27 cellular contexts compared by ENCODE assay signal in genomic region chr7:52959878-52960660, GRCh38.
"Had no signal": no experiment of that assay in that cellular context is flagged by ENCODE, and none has a peak within 500 bp of the region (broad histone marks: within the 10 kb centered on the region; RNA-seq: fewer than 3 reads in every experiment).

No MANE protein-coding gene starts in this region.

- ATAC-seq: activated naive CD4-positive, alpha-beta T cell treated with anti-CD3 and anti-CD28 coated beads, Interleukin-2, amount 50 U/mL, for 72 hours; activated T-cell treated with anti-CD3 and anti-CD28 coated beads, Interleukin-2, amount 50 U/mL, for 72 hours; left lung; naive thymus-derived CD8-positive, alpha-beta T cell; right cardiac atrium had no signal

- H3K27me3 Mint-ChIP-seq: brain; naive thymus-derived CD8-positive, alpha-beta T cell had no signal

- DNase-seq: activated CD4-positive, alpha-beta T cell treated with anti-CD3 and anti-CD28 coated beads for 4 hours; activated CD4-positive, alpha-beta T cell treated with anti-CD3 and anti-CD28 coated beads, Interleukin-2, amount 50 U/mL, for 4 hours; activated naive CD4-positive, alpha-beta T cell; activated T-cell treated with anti-CD3 and anti-CD28 coated beads for 4 hours; activated T-cell treated with anti-CD3 and anti-CD28 coated beads, Interleukin-2, amount 50 U/mL, for 72 hours; anterior cingulate cortex; dorsolateral prefrontal cortex; effector memory CD4-positive, alpha-beta T cell; heart left ventricle; kidney glomerular epithelial cell; left lung; midbrain; naive thymus-derived CD8-positive, alpha-beta T cell; occipital lobe; posterior cingulate gyrus; right cardiac atrium; spleen; stimulated activated naive CD4-positive, alpha-beta T cell treated with Interleukin-2 at 50 U/mL for 16 hours; T-helper 9 cell; upper lobe of left lung had no signal

- H3K4me3 Mint-ChIP-seq: activated T-cell treated with anti-CD3 and anti-CD28 coated beads, Interleukin-2, amount 50 U/mL, for 72 hours; naive thymus-derived CD8-positive, alpha-beta T cell; neural crest cell; T-helper 1 cell treated with Interleukin-12 subunit alpha and Interleukin-12 subunit beta and Interleukin-4 antibody, amounts not matched to agents 30 μg/mL and 1 μg/mL, for 36 hours had no signal

- H3K4me3 ChIP-seq: coronary artery, dorsolateral prefrontal cortex, heart left ventricle, left lung, lung, spleen, upper lobe of left lung, vagina had no signal

- H3K9me3 ChIP-seq: upper lobe of left lung, vagina had no signal

- H3K27ac Mint-ChIP-seq: activated naive CD4-positive, alpha-beta T cell treated with anti-CD3 and anti-CD28 coated beads, Interleukin-2, amount 50 U/mL, for 72 hours; activated T-cell treated with anti-CD3 and anti-CD28 coated beads, Interleukin-2, amount 50 U/mL, for 72 hours; naive thymus-derived CD8-positive, alpha-beta T cell; T-helper 1 cell treated with Interleukin-12 subunit alpha and Interleukin-12 subunit beta and Interleukin-4 antibody, amounts not matched to agents 30 μg/mL and 1 μg/mL, for 36 hours had no signal

- H3K4me1 ChIP-seq: left lung, spleen, upper lobe of left lung had no signal

- H3K36me3 ChIP-seq: heart left ventricle, left lung, spleen, upper lobe of left lung, vagina had no signal

- H3K36me3 Mint-ChIP-seq: brain had no signal

- H3K4me1 Mint-ChIP-seq: naive thymus-derived CD8-positive, alpha-beta T cell had no signal
